8 cellular contexts compared by ENCODE assay signal in genomic region chr14:39433452-39433813, GRCh38. TPM values are rescaled to one million over a fixed set of nuclear protein-coding genes. Genes with fewer than 3 reads are reported as not detected.
A peak's percentile ranks its signal among the peaks of the same experiment; 100 is the strongest.
DNase-seq lines count a peak whose midpoint lies in the region; ATAC-seq, FAIRE-seq and TF ChIP-seq lines count a peak whose summit lies in the region.

No MANE protein-coding gene starts in this region.

- H3K27ac ChIP-seq in astrocyte (ENCODE audit: low read depth, low read length), result peak overlapping the region; percentile 86
- peak overlapping the region; percentile 88 to 100 (median 99) for H3K27ac ChIP-seq in right lobe of liver
- peak overlapping the region; percentile 93 to 99 (median 98) for H3K27ac ChIP-seq in tibial nerve

- H3K27me3 Mint-ChIP-seq in activated naive CD4-positive, alpha-beta T cell treated with anti-CD3 and anti-CD28 coated beads for 36 hours (ENCODE audit: low read depth), result no peaks in the 10 kb centered on the region
- no peaks in the 10 kb centered on the region for H3K27me3 Mint-ChIP-seq in astrocyte (ENCODE audit: low read depth, unreplicated experiment)

- TF ChIP-seq POLR2A in right lobe of liver (IDR thresholded peaks at IDR 0.05) (no peak), tibial nerve (IDR thresholded peaks at IDR 0.05) (no peak)

- peaks cover 24% of the 10 kb centered on the region for H4K20me1 ChIP-seq in astrocyte (ENCODE audit: insufficient read depth, low read length)

- H2AFZ ChIP-seq in astrocyte (ENCODE audit: low read depth, low read length), result peak overlapping the region; percentile 38

- peak overlapping the region; percentile 88 for H3K9ac ChIP-seq in astrocyte (ENCODE audit: low read length)

- H3K4me2 ChIP-seq in astrocyte (ENCODE audit: low read length), result peak overlapping the region; percentile 93

- ATAC-seq in right lobe of liver (no peak), sciatic nerve (no peak)

- TF ChIP-seq EP300 in tibial nerve (IDR thresholded peaks at IDR 0.05), result no peak

- 4% methylated on average over 8 of the region's 8 CpGs for WGBS in right lobe of liver (ENCODE audit: insufficient coverage, low coverage, low lambda C conversion rate, missing lambda C conversion rate)
- 11 to 14% methylated on average over 8 of the region's 8 CpGs for WGBS in tibial nerve, 2 donors

- H3K4me3 ChIP-seq in astrocyte (ENCODE audit: insufficient read depth, low read depth, low read length), result peak overlapping the region; percentile 83
- H3K4me3 ChIP-seq in right lobe of liver, result peak overlapping the region; percentile 61 to 90 (median 89)
- H3K4me3 ChIP-seq in tibial nerve, result peak overlapping the region; percentile 41 to 98 (median 92)

- intact Hi-C loops in activated naive CD4-positive, alpha-beta T cell treated with anti-CD3 and anti-CD28 coated beads for 36 hours (cut with micrococcal nuclease), result loop anchor here (2.0 kb wide), 1 partner anchor 35 kb away; no protein-coding TSS in a partner anchor
- intact Hi-C loops in right lobe of liver (cut with DNase I) (no loop called here), sciatic nerve (cut with DNase I) (no loop called here)

- H3K9me3 ChIP-seq in astrocyte (ENCODE audit: insufficient read depth, low read depth, low read length) (no peaks in the 10 kb centered on the region), right lobe of liver (no peaks in the 10 kb centered on the region), tibial nerve (no peaks in the 10 kb centered on the region)

- peaks cover 6% of the 10 kb centered on the region for H3K36me3 Mint-ChIP-seq in activated naive CD4-positive, alpha-beta T cell treated with anti-CD3 and anti-CD28 coated beads for 36 hours (ENCODE audit: low read depth)
- H3K36me3 Mint-ChIP-seq in astrocyte (ENCODE audit: low read depth, unreplicated experiment), result no peaks in the 10 kb centered on the region

- no peak for TF ChIP-seq CTCF in astrocyte (IDR thresholded peaks at IDR 0.05; ENCODE audit: insufficient read depth, low read depth, low read length)
- no peak for TF ChIP-seq CTCF in right lobe of liver (IDR thresholded peaks at IDR 0.05)
- no peak for TF ChIP-seq CTCF in tibial nerve (IDR thresholded peaks at IDR 0.05)

- H3K27ac Mint-ChIP-seq in activated naive CD4-positive, alpha-beta T cell treated with anti-CD3 and anti-CD28 coated beads for 36 hours, result peak overlapping the region; percentile 95
- peak overlapping the region; percentile 92 for H3K27ac Mint-ChIP-seq in astrocyte (ENCODE audit: unreplicated experiment)

- no peaks in the 10 kb centered on the region for H3K9me3 Mint-ChIP-seq in activated naive CD4-positive, alpha-beta T cell treated with anti-CD3 and anti-CD28 coated beads for 36 hours
- H3K9me3 Mint-ChIP-seq in astrocyte (ENCODE audit: unreplicated experiment), result no peaks in the 10 kb centered on the region

- H3K4me1 Mint-ChIP-seq in activated naive CD4-positive, alpha-beta T cell treated with anti-CD3 and anti-CD28 coated beads for 36 hours (ENCODE audit: low read depth), result peaks cover 30% of the 10 kb centered on the region
- peaks cover 14% of the 10 kb centered on the region for H3K4me1 Mint-ChIP-seq in astrocyte (ENCODE audit: low read depth, unreplicated experiment)

- H3K79me2 ChIP-seq in astrocyte (ENCODE audit: insufficient read depth, low read length), result peaks cover 33% of the 10 kb centered on the region

- H3K4me1 ChIP-seq in astrocyte (ENCODE audit: insufficient read depth, low read length) (peaks cover 10% of the 10 kb centered on the region), right lobe of liver (peaks cover 0 to 20% (median 7%) of the 10 kb centered on the region in 4 donors), tibial nerve (peaks cover 0 to 33% (median 24%) of the 10 kb centered on the region in 4 donors)

- FAIRE-seq in astrocyte (lab: Jason Lieb, UNC), result no peak

- DNase-seq in activated naive CD4-positive, alpha-beta T cell treated with anti-CD3 and anti-CD28 coated beads for 36 hours, result no peak
- no peak for DNase-seq in activated naive CD4-positive, alpha-beta T cell treated with Interleukin-2 at 50 U/mL for 16 hours
- DNase-seq in astrocyte (ENCODE audit: low read depth) (no peak), right lobe of liver (no peak), tibial nerve (ENCODE audit: low spot score in 2 of 2) (no peak), sciatic nerve (ENCODE audit: low spot score) (no peak), COR-L47 (lab: John Stamatoyannopoulos, UW) (no peak)
- no peak for DNase-seq in activated effector memory CD4-positive, alpha-beta T cell treated with Interleukin-2 at 50 U/mL for 16 hours

- CTCF ChIA-PET in activated naive CD4-positive, alpha-beta T cell treated with anti-CD3 and anti-CD28 coated beads for 36 hours (lab: Charles Lee), result interaction anchor here (0.6 to 1.1 kb wide), 3 partner anchors 15 to 175 kb away, joined by 3 to 4 read pairs (median 3); no protein-coding TSS in a partner anchor

- H3K27me3 ChIP-seq in astrocyte (ENCODE audit: insufficient read depth, low read length) (no peaks in the 10 kb centered on the region), right lobe of liver (no peaks in the 10 kb centered on the region), tibial nerve (no peaks in the 10 kb centered on the region)

- H3K36me3 ChIP-seq in astrocyte (ENCODE audit: insufficient read depth, low read length), result no peaks in the 10 kb centered on the region
- no peaks in the 10 kb centered on the region for H3K36me3 ChIP-seq in right lobe of liver
- no peaks in the 10 kb centered on the region for H3K36me3 ChIP-seq in tibial nerve

- H3K4me3 Mint-ChIP-seq in activated naive CD4-positive, alpha-beta T cell treated with anti-CD3 and anti-CD28 coated beads for 36 hours, result peak overlapping the region; percentile 100
- H3K4me3 Mint-ChIP-seq in astrocyte (ENCODE audit: unreplicated experiment), result peak overlapping the region; percentile 90

RNA-seq across cellular contexts. Expression of gene FBXO33, which starts 1.2 kb away (rescaled TPM):
- 10 to 100 TPM; 16.1 to 16.4 TPM for total RNA-seq in activated naive CD4-positive, alpha-beta T cell treated with anti-CD3 and anti-CD28 coated beads for 36 hours
- total RNA-seq in astrocyte (9.4 and 10.9 TPM in 2 replicates), right lobe of liver (1 to 10 TPM; 4.3 to 6.0 (median 5.2) TPM), tibial nerve (10 to 100 TPM; 12.9 to 18.4 (median 16.2) TPM), sciatic nerve (12.0 TPM)
